In the genomic region with DNA sequence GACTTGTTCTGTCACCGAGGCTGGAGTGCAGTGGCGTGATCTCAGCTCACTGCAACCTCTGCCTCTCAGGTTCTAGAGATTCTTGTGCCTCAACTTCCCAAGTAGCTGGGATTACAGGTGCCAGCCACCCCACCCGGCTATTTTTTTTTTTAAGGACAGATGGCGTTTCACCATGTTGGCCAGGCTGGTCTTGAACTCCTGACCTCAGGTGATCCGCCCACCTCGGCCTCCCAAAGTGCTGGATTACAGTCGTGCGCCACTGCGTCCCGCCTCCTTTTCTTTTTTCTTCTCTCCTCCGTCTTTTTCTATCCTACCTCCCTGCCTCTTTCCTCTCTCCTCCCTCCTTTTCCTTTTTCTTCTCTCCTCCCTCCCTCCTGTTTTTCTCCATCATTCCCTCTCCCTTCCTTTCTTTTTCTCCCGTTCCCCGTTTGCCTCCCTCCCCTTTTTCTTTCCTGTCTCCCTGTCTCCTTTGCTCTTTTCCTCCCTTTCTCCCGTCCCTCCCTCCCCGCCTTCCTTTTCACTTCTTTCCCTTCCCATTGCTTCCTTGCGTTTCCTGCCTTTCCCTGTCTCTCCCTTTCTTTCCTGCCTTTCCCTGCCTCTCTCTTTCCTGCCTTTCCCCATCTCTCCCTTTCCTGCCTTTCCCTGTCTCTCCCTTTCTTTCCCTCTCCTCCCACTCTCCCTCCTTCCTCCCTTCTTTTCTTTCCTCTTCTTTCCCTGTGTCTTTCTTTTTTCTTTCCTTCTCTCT, we compare ENCODE assay signal across 10 cellular contexts. TPM values are rescaled to one million over a fixed set of nuclear protein-coding genes. Genes with fewer than 3 reads are reported as not detected.
DNase-seq lines count a peak whose midpoint lies in the region; ATAC-seq and TF ChIP-seq lines count a peak whose summit lies in the region.
"Had no signal": no experiment of that assay in that cellular context is flagged by ENCODE, and none has a peak within 500 bp of the region (broad histone marks: within the 10 kb centered on the region; RNA-seq: fewer than 3 reads in every experiment).

No MANE protein-coding gene starts in this region.

- H3K36me3 ChIP-seq in tibial artery = peaks cover 13 to 31% (median 18%) of the 10 kb centered on the region in 3 donors

- H3K4me3 Mint-ChIP-seq in immature natural killer cell = peak overlapping the region; percentile 82 to 91 (median 84)

- TF ChIP-seq CTCF in tibial artery (IDR thresholded peaks at IDR 0.05) = no peak

- peak overlapping the region in 1 of 2 donors; percentile 5 for H3K4me3 ChIP-seq in tibial artery

- H3K9me3 ChIP-seq in tibial artery = no peaks in the 10 kb centered on the region

- peaks cover 12 to 17% (median 15%) of the 10 kb centered on the region in 3 donors for H3K27me3 Mint-ChIP-seq in immature natural killer cell (ENCODE audit: low read depth in 3 of 3)

- no peaks in the 10 kb centered on the region for H3K27me3 ChIP-seq in tibial artery

- H3K4me1 ChIP-seq in tibial artery = peaks cover 0 to 45% (median 36%) of the 10 kb centered on the region in 4 donors

- ATAC-seq in GM21717 (IDR thresholded peaks at IDR 0.05; ENCODE audit: unreplicated experiment) = no peak
- ATAC-seq in GM18867 (IDR thresholded peaks at IDR 0.05; ENCODE audit: unreplicated experiment) = no peak

- H3K27ac ChIP-seq in tibial artery = peak overlapping the region; percentile 62 to 98

- H3K36me3 Mint-ChIP-seq in immature natural killer cell = peaks cover 0 to 3% (median 0%) of the 10 kb centered on the region in 3 donors

- intact Hi-C loops in tibial artery (cut with DNase I; ENCODE audit: low total_unique reads) = loop anchor here (2.0 to 10.0 kb wide), 3 partner anchors 59 to 1079 kb away; a partner anchor contains a TSS

- peak; percentile 8 for DNase-seq in activated CD8-positive, alpha-beta memory T cell treated with anti-CD3 and anti-CD28 coated beads, Interleukin-2, amount 50 U/mL, for 4 hours
- DNase-seq in activated CD8-positive, alpha-beta memory T cell treated with anti-CD3 and anti-CD28 coated beads, Interleukin-2, amount 50 U/mL, for 48 hours = no peak
- DNase-seq in activated naive CD4-positive, alpha-beta T cell treated with anti-CD3 and anti-CD28 coated beads, Interleukin-2, amount 50 U/mL, for 16 hours = peak; percentile 1
- DNase-seq in immature natural killer cell (no peak), tibial artery (peak; percentile 4 to 54), NCI-H69 (lab: John Stamatoyannopoulos, UW) (no peak)
- DNase-seq: C1 segment of cervical spinal cord; stimulated activated CD4-positive, alpha-beta T cell treated with anti-CD3 and anti-CD28 coated beads, Interleukin-4, amount 100 ng/mL, for 1 hour had no signal

- peaks cover 0 to 1% (median 0%) of the 10 kb centered on the region in 6 donors for H3K9me3 Mint-ChIP-seq in immature natural killer cell

- peak overlapping the region in 5 of 6 donors; percentile 51 to 85 (median 64) for H3K27ac Mint-ChIP-seq in immature natural killer cell

- peaks cover 24 to 30% of the 10 kb centered on the region in 2 donors for H3K4me1 Mint-ChIP-seq in immature natural killer cell

RNA-seq across cellular contexts. Expression of a gene that starts 2.1 kb away (rescaled TPM):
- 100 to 1,000 TPM; 330 to 354 (median 347) TPM for polyA plus RNA-seq in immature natural killer cell

RNA-seq across cellular contexts. Expression of a gene that starts 57.5 kb away (rescaled TPM):
- 1 to 10 TPM in 2 of 3 donors, under 1 TPM in 1; 0.79 to 5.0 (median 1.5) TPM for polyA plus RNA-seq in immature natural killer cell

RNA-seq across cellular contexts. Expression of a gene that starts 58.7 kb away (rescaled TPM):
- polyA plus RNA-seq in immature natural killer cell = 10 to 100 TPM; 58.1 to 68.6 (median 67.1) TPM

Comparison
In these comparisons a context has a peak if more than half of its experiments do, and no peak if none do; other contexts are left out.
1. DNase-seq: peak in activated CD8-positive, alpha-beta memory T cell treated with anti-CD3 and anti-CD28 coated beads, Interleukin-2, amount 50 U/mL, for 4 hours (single experiment), activated naive CD4-positive, alpha-beta T cell treated with anti-CD3 and anti-CD28 coated beads, Interleukin-2, amount 50 U/mL, for 16 hours (single experiment) and tibial artery (2 of 2); none in activated CD8-positive, alpha-beta memory T cell treated with anti-CD3 and anti-CD28 coated beads, Interleukin-2, amount 50 U/mL, for 48 hours (single experiment), immature natural killer cell (0 of 3) and NCI-H69 (single experiment).